In the genomic region with DNA sequence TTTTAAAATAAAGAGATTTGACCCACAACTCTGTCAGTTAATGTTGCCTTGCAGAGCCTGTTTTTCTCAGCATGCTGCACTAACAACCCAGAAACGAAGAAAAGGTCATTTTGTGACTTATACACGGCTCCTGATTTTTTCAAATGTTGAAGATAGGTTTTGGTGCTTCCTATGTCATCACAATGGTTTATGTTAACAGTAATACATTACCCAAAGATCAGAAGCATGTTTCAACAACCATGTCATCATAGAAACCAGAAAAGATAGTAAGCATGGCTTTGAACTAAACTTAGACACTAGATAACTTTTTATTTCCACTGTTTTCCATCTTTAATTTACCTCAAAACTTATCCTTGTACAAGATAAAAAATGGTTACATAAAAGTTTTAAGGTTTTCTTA, we compare ENCODE assay signal across 16 cellular contexts. TPM values are rescaled to one million over a fixed set of nuclear protein-coding genes. Genes with fewer than 3 reads are reported as not detected.
A peak's percentile ranks its signal among the peaks of the same experiment; 100 is the strongest.
DNase-seq lines count a peak whose midpoint lies in the region; ATAC-seq and TF ChIP-seq lines count a peak whose summit lies in the region.
"Had no signal": no experiment of that assay in that cellular context is flagged by ENCODE, and none has a peak within 500 bp of the region (broad histone marks: within the 10 kb centered on the region; RNA-seq: fewer than 3 reads in every experiment).

No MANE protein-coding gene starts in this region.

- in situ Hi-C loops in GM13976 (cut with MboI; ENCODE audit: low sequenced_read_pairs, unreplicated experiment), result no loop called here

- WGBS in heart right ventricle, 2 donors, result 10 to 13% methylated on average over 2 of the region's 2 CpGs
- WGBS in right cardiac atrium, result 13% methylated on average over 2 of the region's 2 CpGs
- WGBS in esophagus squamous epithelium, 2 donors, result 11 to 36% methylated on average over 2 of the region's 2 CpGs

- H3K27ac ChIP-seq in heart right ventricle (peak overlapping the region; percentile 11 to 79 (median 58)), right cardiac atrium (ENCODE audit: low read length) (no peak overlapping the region), esophagus squamous epithelium (peak overlapping the region; percentile 8 to 75 (median 48))

- no peaks in the 10 kb centered on the region for H3K9me3 ChIP-seq in heart right ventricle
- no peaks in the 10 kb centered on the region for H3K9me3 ChIP-seq in right cardiac atrium (ENCODE audit: control insufficient read depth, low read length)
- no peaks in the 10 kb centered on the region for H3K9me3 ChIP-seq in esophagus squamous epithelium
- H3K9me3 ChIP-seq: ascending aorta had no signal

- DNase-seq in heart right ventricle (no peak), right cardiac atrium (no peak), esophagus squamous epithelium (lab: John Stamatoyannopoulos, UW) (no peak), nephron progenitor cell (no peak), NCI-H526 treated with DMSO at 0.1 percent for 48 hours (lab: John Stamatoyannopoulos, UW) (no peak), islet precursor cell (no peak), GM13976 (ENCODE audit: low spot score) (no peak)
- DNase-seq in stimulated activated naive CD8-positive, alpha-beta T cell treated with anti-CD3 and anti-CD28 coated beads, Interleukin-15, amount 100 ng/mL, for 72 hours, result no peak
- DNase-seq: activated CD4-positive, alpha-beta T cell treated with anti-CD3 and anti-CD28 coated beads, Interleukin-2, amount 50 U/mL, for 4 hours; DMS 273 treated with DMSO at 0.1 percent for 48 hours; NCI-H2081 had no signal

- H3K4me1 ChIP-seq in heart right ventricle (peaks cover 0 to 88% (median 54%) of the 10 kb centered on the region in 9 donors), right cardiac atrium (ENCODE audit: control insufficient read depth, insufficient read depth, low read length) (no peaks in the 10 kb centered on the region), esophagus squamous epithelium (peaks cover 5 to 100% (median 43%) of the 10 kb centered on the region in 3 donors)

- H3K4me3 ChIP-seq in heart right ventricle (peak overlapping the region in 1 of 10 donors; percentile 24), right cardiac atrium (ENCODE audit: low read length) (no peak overlapping the region), esophagus squamous epithelium (no peak overlapping the region)
- H3K4me3 ChIP-seq: ascending aorta, skin epidermis had no signal

- ATAC-seq in heart right ventricle, result no peak
- no peak for ATAC-seq in right cardiac atrium
- ATAC-seq in stimulated activated naive CD8-positive, alpha-beta T cell treated with anti-CD3 and anti-CD28 coated beads, Interleukin-15, amount 100 ng/mL, for 72 hours, result no peak
- ATAC-seq: activated T-helper 17 cell treated with anti-CD3 and anti-CD28 coated beads, Interleukin-2, amount 50 U/mL, for 72 hours; natural killer cell treated with Interleukin-12 subunit alpha and Interleukin-12 subunit beta and Interleukin-15 and Interleukin-18, amount 100 ng/mL, for 72 hours had no signal

- no peak for TF ChIP-seq CTCF in heart right ventricle (IDR thresholded peaks at IDR 0.05)
- TF ChIP-seq CTCF in esophagus squamous epithelium (IDR thresholded peaks at IDR 0.05), result no peak
- TF ChIP-seq CTCF in nephron progenitor cell (IDR thresholded peaks at IDR 0.05), result no peak
- TF ChIP-seq CTCF in GM13976 (IDR thresholded peaks at IDR 0.05; ENCODE audit: borderline replicate concordance, control extremely low read depth, extremely low read depth, insufficient read depth, missing control alignments), result no peak

- peak overlapping the region; percentile 73 for H3K27ac Mint-ChIP-seq in nephron progenitor cell
- no peak overlapping the region for H3K27ac Mint-ChIP-seq in stimulated activated naive CD8-positive, alpha-beta T cell treated with anti-CD3 and anti-CD28 coated beads, Interleukin-15, amount 100 ng/mL, for 72 hours
- H3K27ac Mint-ChIP-seq: activated T-helper 17 cell treated with anti-CD3 and anti-CD28 coated beads, Interleukin-2, amount 50 U/mL, for 72 hours; natural killer cell treated with Interleukin-12 subunit alpha and Interleukin-12 subunit beta and Interleukin-15 and Interleukin-18, amount 100 ng/mL, for 72 hours; stimulated activated naive CD8-positive, alpha-beta T cell treated with anti-CD3 and anti-CD28 coated beads, Interleukin-15, Interleukin-2, amounts not matched to agents 100 ng/mL and 50 ng/mL, for 24 hours had no signal

- H3K27me3 ChIP-seq in heart right ventricle, result no peaks in the 10 kb centered on the region
- H3K27me3 ChIP-seq in right cardiac atrium (ENCODE audit: control insufficient read depth, insufficient read depth), result no peaks in the 10 kb centered on the region
- H3K27me3 ChIP-seq in esophagus squamous epithelium, result no peaks in the 10 kb centered on the region
- H3K27me3 ChIP-seq: ascending aorta had no signal

- H3K36me3 ChIP-seq in heart right ventricle (peaks cover 0 to 1% (median 0%) of the 10 kb centered on the region in 9 donors), esophagus squamous epithelium (no peaks in the 10 kb centered on the region)
- H3K36me3 ChIP-seq: ascending aorta had no signal

- peaks cover 25% of the 10 kb centered on the region for H3K4me1 Mint-ChIP-seq in nephron progenitor cell
- H3K4me1 Mint-ChIP-seq in stimulated activated naive CD8-positive, alpha-beta T cell treated with anti-CD3 and anti-CD28 coated beads, Interleukin-15, amount 100 ng/mL, for 72 hours, result no peaks in the 10 kb centered on the region
- H3K4me1 Mint-ChIP-seq: activated T-helper 17 cell treated with anti-CD3 and anti-CD28 coated beads, Interleukin-2, amount 50 U/mL, for 72 hours had no signal

- H3K27me3 Mint-ChIP-seq in nephron progenitor cell (ENCODE audit: low read depth, poor library complexity), result no peaks in the 10 kb centered on the region
- no peaks in the 10 kb centered on the region for H3K27me3 Mint-ChIP-seq in stimulated activated naive CD8-positive, alpha-beta T cell treated with anti-CD3 and anti-CD28 coated beads, Interleukin-15, amount 100 ng/mL, for 72 hours
- H3K27me3 Mint-ChIP-seq: activated T-helper 17 cell treated with anti-CD3 and anti-CD28 coated beads, Interleukin-2, amount 50 U/mL, for 72 hours; natural killer cell treated with Interleukin-12 subunit alpha and Interleukin-12 subunit beta and Interleukin-15 and Interleukin-18, amount 100 ng/mL, for 72 hours; stimulated activated naive CD8-positive, alpha-beta T cell treated with anti-CD3 and anti-CD28 coated beads, Interleukin-15, Interleukin-2, amounts not matched to agents 100 ng/mL and 50 ng/mL, for 24 hours had no signal

- no peak overlapping the region for H3K4me3 Mint-ChIP-seq in nephron progenitor cell
- H3K4me3 Mint-ChIP-seq in stimulated activated naive CD8-positive, alpha-beta T cell treated with anti-CD3 and anti-CD28 coated beads, Interleukin-15, amount 100 ng/mL, for 72 hours, result no peak overlapping the region
- H3K4me3 Mint-ChIP-seq: activated T-helper 17 cell treated with anti-CD3 and anti-CD28 coated beads, Interleukin-2, amount 50 U/mL, for 72 hours; natural killer cell treated with Interleukin-12 subunit alpha and Interleukin-12 subunit beta and Interleukin-15 and Interleukin-18, amount 100 ng/mL, for 72 hours; stimulated activated naive CD8-positive, alpha-beta T cell treated with anti-CD3 and anti-CD28 coated beads, Interleukin-15, Interleukin-2, amounts not matched to agents 100 ng/mL and 50 ng/mL, for 24 hours had no signal

- intact Hi-C loops in heart right ventricle (cut with DNase I) (loop anchor here in 1 of 10 donors (5.0 kb wide), 1 partner anchor 106 kb away; the partner anchor contains the start of gene MARCHF7), right cardiac atrium (cut with DNase I) (no loop called here), esophagus squamous epithelium (cut with DNase I) (no loop called here)

- TF ChIP-seq POLR2A in esophagus squamous epithelium (IDR thresholded peaks at IDR 0.05), result no peak

- no peaks in the 10 kb centered on the region for H3K9me3 Mint-ChIP-seq in nephron progenitor cell
- H3K9me3 Mint-ChIP-seq in stimulated activated naive CD8-positive, alpha-beta T cell treated with anti-CD3 and anti-CD28 coated beads, Interleukin-15, amount 100 ng/mL, for 72 hours, result no peaks in the 10 kb centered on the region
- H3K9me3 Mint-ChIP-seq: activated T-helper 17 cell treated with anti-CD3 and anti-CD28 coated beads, Interleukin-2, amount 50 U/mL, for 72 hours; natural killer cell treated with Interleukin-12 subunit alpha and Interleukin-12 subunit beta and Interleukin-15 and Interleukin-18, amount 100 ng/mL, for 72 hours; stimulated activated naive CD8-positive, alpha-beta T cell treated with anti-CD3 and anti-CD28 coated beads, Interleukin-15, Interleukin-2, amounts not matched to agents 100 ng/mL and 50 ng/mL, for 24 hours had no signal

- H3K36me3 Mint-ChIP-seq in nephron progenitor cell (ENCODE audit: low read depth), result peaks cover 31% of the 10 kb centered on the region
- H3K36me3 Mint-ChIP-seq: natural killer cell treated with Interleukin-12 subunit alpha and Interleukin-12 subunit beta and Interleukin-15 and Interleukin-18, amount 100 ng/mL, for 72 hours had no signal

RNA-seq across cellular contexts. Expression of gene BAZ2B, which starts 10.1 kb away (rescaled TPM):
- total RNA-seq in heart right ventricle (10 to 100 TPM; 30.8 to 57.2 (median 45.5) TPM), right cardiac atrium (10 to 100 TPM; 34.8 to 43.2 (median 41.8) TPM), esophagus squamous epithelium (10 to 100 TPM; 41.6 to 94.6 (median 54.1) TPM)
- polyA plus RNA-seq in heart right ventricle (10 to 100 TPM in 1 of 2 donors, 1 to 10 TPM in 1; 6.8 to 39.6 TPM), right cardiac atrium (16.1 TPM)
